21 cellular contexts compared by ENCODE assay signal in the genomic region with DNA sequence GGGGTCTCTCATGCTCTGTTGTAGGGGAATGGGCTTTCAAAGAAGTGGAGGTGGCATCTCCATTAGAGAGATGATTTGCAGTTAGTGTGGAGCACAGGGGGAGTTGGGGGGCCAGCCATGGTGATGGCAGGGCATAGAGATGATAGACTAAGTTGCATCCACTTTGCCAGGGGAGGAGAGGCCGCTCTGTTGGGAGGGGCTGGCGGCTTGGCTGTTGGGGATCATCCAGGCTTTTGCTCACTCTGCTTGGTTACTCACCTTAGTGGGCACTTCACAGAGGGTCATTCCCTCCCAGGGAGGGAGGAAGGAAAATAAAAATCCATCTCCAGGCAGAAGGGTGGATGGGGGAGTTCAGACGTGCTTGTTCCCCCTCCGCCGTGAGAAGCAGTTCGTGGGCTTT. TPM values are rescaled to one million over a fixed set of nuclear protein-coding genes. Genes with fewer than 3 reads are reported as not detected.
"Had no signal": no experiment of that assay in that cellular context is flagged by ENCODE, and none has a peak within 500 bp of the region (broad histone marks: within the 10 kb centered on the region; RNA-seq: fewer than 3 reads in every experiment).

No MANE protein-coding gene starts in this region.

- H3K27ac ChIP-seq: colonic mucosa, parathyroid adenoma, psoas muscle, right lobe of liver, testis, transverse colon had no signal

- DNase-seq: colonic mucosa; dorsolateral prefrontal cortex; effector CD8-positive, alpha-beta T cell; heart left ventricle; hippocampal formation; left colon; left ventricle myocardium superior; midbrain; psoas muscle; retina; right lobe of liver; stimulated activated CD4-positive, alpha-beta T cell treated with anti-CD3 and anti-CD28 coated beads, Interleukin-1b, Interleukin-23, amount 100 ng/mL, for 48 hours; stimulated activated CD4-positive, alpha-beta T cell treated with anti-CD3 and anti-CD28 coated beads, Interleukin-4, amount 100 ng/mL, for 24 hours; stimulated activated naive B cell treated with anti-CD40 and anti-IgM and Interleukin-4, amounts not matched to agents 10 μg/mL and 1 μg/mL and 100 μg/mL, for 72 hours; stimulated activated naive CD8-positive, alpha-beta T cell treated with anti-CD3 and anti-CD28 coated beads, Interleukin-15, amount 100 ng/mL, for 72 hours; testis; transverse colon had no signal

- H3K27ac Mint-ChIP-seq: natural killer cell treated with Interleukin-12 subunit alpha and Interleukin-12 subunit beta and Interleukin-15 and Interleukin-18, amount 100 ng/mL, for 72 hours; stimulated activated naive B cell treated with anti-CD40 and anti-IgM and Interleukin-4, amounts not matched to agents 10 μg/mL and 1 μg/mL and 100 μg/mL, for 72 hours; stimulated activated naive CD8-positive, alpha-beta T cell treated with anti-CD3 and anti-CD28 coated beads, Interleukin-15, amount 100 ng/mL, for 72 hours had no signal

- H3K4me1 Mint-ChIP-seq: stimulated activated naive CD8-positive, alpha-beta T cell treated with anti-CD3 and anti-CD28 coated beads, Interleukin-15, amount 100 ng/mL, for 72 hours had no signal

- H3K4me3 Mint-ChIP-seq: natural killer cell treated with Interleukin-12 subunit alpha and Interleukin-12 subunit beta and Interleukin-15 and Interleukin-18, amount 100 ng/mL, for 72 hours; stimulated activated naive B cell treated with anti-CD40 and anti-IgM and Interleukin-4, amounts not matched to agents 10 μg/mL and 1 μg/mL and 100 μg/mL, for 72 hours; stimulated activated naive CD8-positive, alpha-beta T cell treated with anti-CD3 and anti-CD28 coated beads, Interleukin-15, amount 100 ng/mL, for 72 hours had no signal

- H2AFZ ChIP-seq: parathyroid adenoma had no signal

- H3K79me2 ChIP-seq: parathyroid adenoma had no signal

- H3K4me3 ChIP-seq: colonic mucosa, dorsolateral prefrontal cortex, heart left ventricle, lung, psoas muscle, right lobe of liver, testis, transverse colon had no signal

- H3K4me1 ChIP-seq: colonic mucosa, parathyroid adenoma, psoas muscle, right lobe of liver, testis, transverse colon had no signal

- H3K27me3 ChIP-seq: colonic mucosa, dorsolateral prefrontal cortex, heart left ventricle, right lobe of liver, testis, transverse colon had no signal

- ATAC-seq: heart left ventricle; left colon; psoas muscle; right lobe of liver; stimulated activated naive B cell treated with anti-CD40 and anti-IgM and Interleukin-4, amounts not matched to agents 10 μg/mL and 1 μg/mL and 100 μg/mL, for 72 hours; stimulated activated naive CD8-positive, alpha-beta T cell treated with anti-CD3 and anti-CD28 coated beads, Interleukin-15, amount 100 ng/mL, for 72 hours had no signal

- H3K27me3 Mint-ChIP-seq: natural killer cell treated with Interleukin-12 subunit alpha and Interleukin-12 subunit beta and Interleukin-15 and Interleukin-18, amount 100 ng/mL, for 72 hours; stimulated activated naive B cell treated with anti-CD40 and anti-IgM and Interleukin-4, amounts not matched to agents 10 μg/mL and 1 μg/mL and 100 μg/mL, for 72 hours; stimulated activated naive CD8-positive, alpha-beta T cell treated with anti-CD3 and anti-CD28 coated beads, Interleukin-15, amount 100 ng/mL, for 72 hours had no signal

- H3K9ac ChIP-seq: parathyroid adenoma had no signal

- H3K36me3 Mint-ChIP-seq: natural killer cell treated with Interleukin-12 subunit alpha and Interleukin-12 subunit beta and Interleukin-15 and Interleukin-18, amount 100 ng/mL, for 72 hours had no signal

- H3K9me3 ChIP-seq: colonic mucosa, heart left ventricle, psoas muscle, right lobe of liver, testis, transverse colon had no signal

- H3K36me3 ChIP-seq: colonic mucosa, transverse colon had no signal

- H3K9me3 Mint-ChIP-seq: natural killer cell treated with Interleukin-12 subunit alpha and Interleukin-12 subunit beta and Interleukin-15 and Interleukin-18, amount 100 ng/mL, for 72 hours; stimulated activated naive B cell treated with anti-CD40 and anti-IgM and Interleukin-4, amounts not matched to agents 10 μg/mL and 1 μg/mL and 100 μg/mL, for 72 hours; stimulated activated naive CD8-positive, alpha-beta T cell treated with anti-CD3 and anti-CD28 coated beads, Interleukin-15, amount 100 ng/mL, for 72 hours had no signal

RNA-seq across cellular contexts. Expression of a gene that starts 31.4 kb away (rescaled TPM):
- total RNA-seq: glomerular endothelial cell had no signal
